ENCODE assay signal across 10 cellular contexts in genomic region chr18:48002933-48003365, GRCh38.
DNase-seq lines count a peak whose midpoint lies in the region; ATAC-seq and TF ChIP-seq lines count a peak whose summit lies in the region.
"Had no signal": no experiment of that assay in that cellular context is flagged by ENCODE, and none has a peak within 500 bp of the region (broad histone marks: within the 10 kb centered on the region; RNA-seq: fewer than 3 reads in every experiment).

No MANE protein-coding gene starts in this region.

- in situ Hi-C loops in SK-MEL-5 (cut with HindIII; ENCODE audit: low pct_unique_long_range_greater_than_20kb, low sequenced_read_pairs) = no loop called here

- no peak overlapping the region for H3K4me3 ChIP-seq in heart right ventricle

- TF ChIP-seq CTCF in heart right ventricle (IDR thresholded peaks at IDR 0.05) = no peak

- H3K9me3 ChIP-seq in heart right ventricle = no peaks in the 10 kb centered on the region

- H3K27ac ChIP-seq in heart right ventricle = peak overlapping the region in 9 of 10 donors; percentile 52 to 88 (median 73)
- H3K27ac ChIP-seq: 22Rv1 had no signal

- intact Hi-C loops in heart right ventricle (cut with DNase I) = loop anchor here in 7 of 10 donors (2.0 to 10.0 kb wide), 6 partner anchors 68 to 158 kb away; partner anchors contain the start of gene SMAD2 (in 5 of the 7)

- H3K27me3 Mint-ChIP-seq in stimulated activated memory B cell treated with anti-CD40 and anti-IgM and Interleukin-4, amounts not matched to agents 10 μg/mL and 1 μg/mL and 100 μg/mL, for 72 hours = peaks cover 35% of the 10 kb centered on the region

- peaks cover 6% of the 10 kb centered on the region for H3K4me1 Mint-ChIP-seq in stimulated activated memory B cell treated with anti-CD40 and anti-IgM and Interleukin-4, amounts not matched to agents 10 μg/mL and 1 μg/mL and 100 μg/mL, for 72 hours

- DNase-seq in DMS 273 (lab: John Stamatoyannopoulos, UW; ENCODE audit: unreplicated experiment) (peak; percentile 33), DMS 273 treated with DMSO at 0.1 percent for 48 hours (lab: John Stamatoyannopoulos, UW) (no peak), SK-MEL-5 (ENCODE audit: low read depth, low spot score) (peak; percentile 39), heart right ventricle (peak; percentile 50 to 67), NCI-H1105 (lab: John Stamatoyannopoulos, UW) (no peak), NCI-H524 treated with DMSO at 0.1 percent for 48 hours (lab: John Stamatoyannopoulos, UW) (no peak)
- DNase-seq: activated naive CD4-positive, alpha-beta T cell had no signal

- H3K4me1 ChIP-seq in heart right ventricle = peaks cover 0 to 27% (median 18%) of the 10 kb centered on the region in 9 donors

- H3K27ac Mint-ChIP-seq in stimulated activated memory B cell treated with anti-CD40 and anti-IgM and Interleukin-4, amounts not matched to agents 10 μg/mL and 1 μg/mL and 100 μg/mL, for 72 hours = no peak overlapping the region

- peaks cover 0 to 7% (median 0%) of the 10 kb centered on the region in 7 donors for H3K27me3 ChIP-seq in heart right ventricle

- no peaks in the 10 kb centered on the region for H3K36me3 Mint-ChIP-seq in stimulated activated memory B cell treated with anti-CD40 and anti-IgM and Interleukin-4, amounts not matched to agents 10 μg/mL and 1 μg/mL and 100 μg/mL, for 72 hours

- WGBS in heart right ventricle, 2 donors = 42 to 48% methylated on average over 5 of the region's 5 CpGs

- ATAC-seq in heart right ventricle (peak; percentile 64 to 93 (median 90)), HG03025 (IDR thresholded peaks at IDR 0.05; ENCODE audit: low FRiP score, unreplicated experiment) (no peak)
- ATAC-seq in stimulated activated memory B cell treated with anti-CD40 and anti-IgM and Interleukin-4, amounts not matched to agents 10 μg/mL and 1 μg/mL and 100 μg/mL, for 72 hours = peak; percentile 12

- no peaks in the 10 kb centered on the region for H3K9me3 Mint-ChIP-seq in stimulated activated memory B cell treated with anti-CD40 and anti-IgM and Interleukin-4, amounts not matched to agents 10 μg/mL and 1 μg/mL and 100 μg/mL, for 72 hours

- no peak overlapping the region for H3K4me3 Mint-ChIP-seq in stimulated activated memory B cell treated with anti-CD40 and anti-IgM and Interleukin-4, amounts not matched to agents 10 μg/mL and 1 μg/mL and 100 μg/mL, for 72 hours

- H3K36me3 ChIP-seq in heart right ventricle = no peaks in the 10 kb centered on the region

Comparison
In these comparisons a context has a peak if more than half of its experiments do, and no peak if none do; other contexts are left out.
1. DNase-seq: peak in DMS 273 (single experiment), SK-MEL-5 (single experiment) and heart right ventricle (2 of 2); none in DMS 273 treated with DMSO at 0.1 percent for 48 hours (single experiment), NCI-H1105 (single experiment) and NCI-H524 treated with DMSO at 0.1 percent for 48 hours (single experiment).